8 cellular contexts compared by ENCODE assay signal in the genomic region with DNA sequence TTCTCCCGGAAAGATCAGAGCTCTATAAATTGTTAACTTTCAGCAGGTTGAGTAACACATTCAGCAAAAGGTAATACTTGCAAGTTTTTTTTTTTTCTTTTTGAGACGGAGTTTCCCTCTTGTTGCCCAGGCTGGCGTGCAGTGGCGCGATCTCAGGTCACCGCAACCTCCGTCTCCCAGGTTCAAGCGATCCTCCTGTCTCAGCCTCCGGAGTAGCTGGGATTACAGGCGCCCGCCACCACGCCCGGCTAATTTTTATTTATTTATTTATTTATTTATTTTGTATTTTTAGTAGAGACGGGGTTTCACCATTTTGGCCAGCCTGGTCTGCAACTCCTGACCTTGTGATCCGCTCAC. TPM values are rescaled to one million over a fixed set of nuclear protein-coding genes. Genes with fewer than 3 reads are reported as not detected.
DNase-seq lines count a peak whose midpoint lies in the region; FAIRE-seq and TF ChIP-seq lines count a peak whose summit lies in the region.
"Not testable (repeated sequence)": the region's sequence is repeated elsewhere in the genome, so short reads cannot be mapped to it uniquely, and the experiment has no call there.

No MANE protein-coding gene starts in this region.

- H3K79me2 ChIP-seq in endothelial cell of umbilical vein (ENCODE audit: control insufficient read depth, insufficient read depth, low read length): peaks cover 35% of the 10 kb centered on the region

- not testable (repeated sequence) for TF ChIP-seq POLR2A in endothelial cell of umbilical vein (IDR thresholded peaks at IDR 0.05; ENCODE audit: low read depth, low read length); stomach (IDR thresholded peaks at IDR 0.05)

- TF ChIP-seq EP300 in stomach (IDR thresholded peaks at IDR 0.05): not testable (repeated sequence)

- peaks cover 22% of the 10 kb centered on the region for H3K36me3 ChIP-seq in BLaER1
- not testable (repeated sequence) for H3K36me3 ChIP-seq in HUES64 (ENCODE audit: insufficient read depth, low read length); ascending aorta; endothelial cell of umbilical vein (ENCODE audit: control insufficient read depth in 2 of 2, extremely low read depth in 1 of 2, insufficient read depth in 2 of 2, low read length in 2 of 2); kidney (ENCODE audit: control insufficient read depth in 1 of 2, insufficient read depth in 2 of 2, low read length in 2 of 2)
- peaks cover 0 to 21% (median 11%) of the 10 kb centered on the region in 4 donors for H3K36me3 ChIP-seq in stomach

- not testable (repeated sequence) for DNase-seq in T-helper 2 cell treated with Interferon-gamma antibody and Interleukin-4, amounts not matched to agents 5 μg/mL and 100 μg/mL, for 36 hours (ENCODE audit: low spot score); ascending aorta (ENCODE audit: low spot score in 2 of 2); endothelial cell of umbilical vein (ENCODE audit: low read depth, low spot score); kidney; neural crest cell (ENCODE audit: low read depth, low spot score); stomach

- CTCF ChIA-PET in endothelial cell of umbilical vein (lab: Charles Lee): interaction anchor here (0.9 to 1.5 kb wide), 5 partner anchors 8 to 65 kb away, joined by 3 to 12 read pairs (median 4); no protein-coding TSS in a partner anchor

- H3K4me2 ChIP-seq in BLaER1 (peak overlapping the region; percentile 88), endothelial cell of umbilical vein (ENCODE audit: insufficient read depth, low read length) (peak overlapping the region; percentile 54)

- dilution Hi-C loops in endothelial cell of umbilical vein (cut with MboI; ENCODE audit: extremely low pct_ligation_motif_present, low sequenced_read_pairs): not testable (repeated sequence)

- H3K27ac Mint-ChIP-seq in T-helper 2 cell treated with Interferon-gamma antibody and Interleukin-4, amounts not matched to agents 5 μg/mL and 100 μg/mL, for 36 hours: peak overlapping the region; percentile 90
- H3K27ac Mint-ChIP-seq in neural crest cell (ENCODE audit: unreplicated experiment): peak overlapping the region; percentile 88

- H3K4me1 Mint-ChIP-seq in T-helper 2 cell treated with Interferon-gamma antibody and Interleukin-4, amounts not matched to agents 5 μg/mL and 100 μg/mL, for 36 hours (ENCODE audit: low read depth): peaks cover 30% of the 10 kb centered on the region
- peaks cover 26% of the 10 kb centered on the region for H3K4me1 Mint-ChIP-seq in neural crest cell

- not testable (repeated sequence) for H3K27me3 ChIP-seq in BLaER1; HUES64 (ENCODE audit: insufficient read depth, low read length); ascending aorta; endothelial cell of umbilical vein (ENCODE audit: control insufficient read depth in 2 of 2, insufficient read depth in 2 of 2, low read length in 2 of 2); stomach

- H2AFZ ChIP-seq in endothelial cell of umbilical vein (ENCODE audit: low read depth, low read length): peak overlapping the region; percentile 70

- H3K4me3 Mint-ChIP-seq in T-helper 2 cell treated with Interferon-gamma antibody and Interleukin-4, amounts not matched to agents 5 μg/mL and 100 μg/mL, for 36 hours: peak overlapping the region; percentile 95
- H3K4me3 Mint-ChIP-seq in neural crest cell: peak overlapping the region; percentile 97

- TF ChIP-seq CTCF in ascending aorta (IDR thresholded peaks at IDR 0.05); endothelial cell of umbilical vein (IDR thresholded peaks at IDR 0.05; ENCODE audit: extremely low read depth in 1 of 2, insufficient read depth in 1 of 2, low read depth in 1 of 2, low read length in 2 of 2); kidney (IDR thresholded peaks at IDR 0.05; ENCODE audit: borderline replicate concordance, extremely low read depth, insufficient read depth); neural crest cell (conservative IDR thresholded peaks at IDR 0.05); stomach (IDR thresholded peaks at IDR 0.05): not testable (repeated sequence)

- not testable (repeated sequence) for H3K9me3 ChIP-seq in BLaER1; HUES64 (ENCODE audit: insufficient read depth, low read depth, low read length); ascending aorta; endothelial cell of umbilical vein (replicated peaks; ENCODE audit: control insufficient read depth, insufficient read depth, low read length); kidney (ENCODE audit: control insufficient read depth in 1 of 2, low read length in 2 of 2); stomach

- FAIRE-seq in endothelial cell of umbilical vein (lab: Jason Lieb, UNC); kidney (lab: Jason Lieb, UNC): not testable (repeated sequence)

- 90% methylated on average over 11 of the region's 15 CpGs for WGBS in HUES64
- 70 to 79% (median 78%) methylated on average over 15 of the region's 15 CpGs for WGBS in stomach, 5 donors

- not testable (repeated sequence) for H3K27me3 Mint-ChIP-seq in T-helper 2 cell treated with Interferon-gamma antibody and Interleukin-4, amounts not matched to agents 5 μg/mL and 100 μg/mL, for 36 hours (ENCODE audit: low read depth); neural crest cell (ENCODE audit: low read depth)

- peaks cover 34% of the 10 kb centered on the region for H3K4me1 ChIP-seq in BLaER1
- not testable (repeated sequence) for H3K4me1 ChIP-seq in HUES64 (ENCODE audit: insufficient read depth, low read length); ascending aorta; endothelial cell of umbilical vein (ENCODE audit: control insufficient read depth, extremely low read depth, insufficient read depth, low read length); kidney (ENCODE audit: control insufficient read depth in 1 of 2, insufficient read depth in 1 of 2, low read depth in 1 of 2, low read length in 2 of 2)
- H3K4me1 ChIP-seq in stomach: peaks cover 8 to 46% (median 29%) of the 10 kb centered on the region in 4 donors

- not testable (repeated sequence) for H3K9me1 ChIP-seq in endothelial cell of umbilical vein (replicated peaks; ENCODE audit: control insufficient read depth, extremely low read depth, insufficient read depth, low read length)

- H3K9me3 Mint-ChIP-seq in T-helper 2 cell treated with Interferon-gamma antibody and Interleukin-4, amounts not matched to agents 5 μg/mL and 100 μg/mL, for 36 hours; neural crest cell: not testable (repeated sequence)

- H3K9ac ChIP-seq in BLaER1: peak overlapping the region; percentile 93
- H3K9ac ChIP-seq in HUES64 (ENCODE audit: low read depth, low read length): peak overlapping the region; percentile 81
- peak overlapping the region; percentile 89 for H3K9ac ChIP-seq in endothelial cell of umbilical vein (replicated peaks; ENCODE audit: extremely low read depth, insufficient read depth, low read length)
- peak overlapping the region; percentile 71 to 98 for H3K9ac ChIP-seq in kidney (ENCODE audit: low read length in 2 of 2)

- POLR2A ChIA-PET in endothelial cell of umbilical vein (lab: Charles Lee): interaction anchor here (0.7 kb wide), 1 partner anchor 218 kb away, joined by 3 read pairs; no protein-coding TSS in a partner anchor

- peak overlapping the region; percentile 88; the same call in 1 of the 2 replicates for H3K27ac ChIP-seq in BLaER1
- H3K27ac ChIP-seq in HUES64 (ENCODE audit: low read depth, low read length); endothelial cell of umbilical vein (ENCODE audit: insufficient read depth, low read depth, low read length): not testable (repeated sequence)
- peak overlapping the region; percentile 82 to 83 for H3K27ac ChIP-seq in ascending aorta
- peak overlapping the region; percentile 71 to 95 for H3K27ac ChIP-seq in kidney (ENCODE audit: low read depth in 2 of 2, low read length in 2 of 2)
- H3K27ac ChIP-seq in stomach: peak overlapping the region; percentile 80 to 92 (median 90)

- H3K4me3 ChIP-seq in BLaER1 (peak overlapping the region; percentile 86), HUES64 (ENCODE audit: low read length) (peak overlapping the region; percentile 94), ascending aorta (peak overlapping the region; percentile 87 to 96), endothelial cell of umbilical vein (replicated peaks in 1 of 3; ENCODE audit: insufficient read depth in 1 of 3, low read depth in 1 of 3, low read length in 3 of 3) (peak overlapping the region; percentile 67 to 96 (median 90)), kidney (ENCODE audit: low read length in 2 of 2) (peak overlapping the region; percentile 82 to 91), stomach (peak overlapping the region; percentile 80 to 99 (median 88))

- peaks cover 16% of the 10 kb centered on the region for H3K36me3 Mint-ChIP-seq in T-helper 2 cell treated with Interferon-gamma antibody and Interleukin-4, amounts not matched to agents 5 μg/mL and 100 μg/mL, for 36 hours (ENCODE audit: low read depth)
- not testable (repeated sequence) for H3K36me3 Mint-ChIP-seq in neural crest cell (ENCODE audit: low read depth)

- intact Hi-C loops in ascending aorta (cut with DNase I); kidney (cut with DNase I); stomach (cut with DNase I; ENCODE audit: low total_unique reads): not testable (repeated sequence)
- intact Hi-C loops in endothelial cell of umbilical vein (cut with micrococcal nuclease): loop anchor here (1.0 to 5.0 kb wide), 3 partner anchors 8 to 628 kb away; a partner anchor contains a TSS

- peaks cover 39% of the 10 kb centered on the region for H4K20me1 ChIP-seq in BLaER1
- not testable (repeated sequence) for H4K20me1 ChIP-seq in endothelial cell of umbilical vein (replicated peaks; ENCODE audit: control insufficient read depth, extremely low read depth, insufficient read depth, low read length)

- BruUV-seq in endothelial cell of umbilical vein (replicated peaks; lab: Mats Ljungman, UMichigan): TSS peak; percentile 79

RNA-seq across cellular contexts. Expression of a gene that starts 0.5 kb away (rescaled TPM):
- polyA plus RNA-seq in HUES64 (2013, experiment 1 of 2): 23.5 TPM
- 28.1 TPM for polyA plus RNA-seq in HUES64 (2013, experiment 2 of 2)
- total RNA-seq in ascending aorta (20.8 TPM), endothelial cell of umbilical vein (39.2 and 39.7 TPM in 2 replicates), kidney (46.1 TPM), neural crest cell (40.3 and 45.9 TPM in 2 replicates), stomach (10 to 100 TPM; 10.5 to 81.1 (median 49.2) TPM)
- polyA plus RNA-seq in endothelial cell of umbilical vein (5.3 and 7.5 TPM in 2 replicates), kidney (ENCODE audit: insufficient read depth, low read depth, low replicate concordance) (32.5 TPM), stomach (10 to 100 TPM; 13.9 to 39.3 (median 25.2) TPM)
- 9.6 and 10.7 TPM in 2 replicates for polyA plus RNA-seq in endothelial cell of umbilical vein (2011; cell fraction: cytosol; rRNA removed)
- 10.8 and 14.8 TPM in 2 replicates for polyA plus RNA-seq in endothelial cell of umbilical vein (2011; cell fraction: nucleus; rRNA removed)
- polyA plus RNA-seq in endothelial cell of umbilical vein (2012): 21.8 and 38.0 TPM in 2 replicates
- 19.1 and 22.9 TPM in 2 replicates for polyA minus RNA-seq in endothelial cell of umbilical vein
- 5.0 TPM for polyA minus RNA-seq in endothelial cell of umbilical vein (2011; cell fraction: cytosol; rRNA and poly(A)+ RNA removed)
- 10.9 and 12.0 TPM in 2 replicates for polyA minus RNA-seq in endothelial cell of umbilical vein (2011; cell fraction: nucleus; rRNA and poly(A)+ RNA removed)
